9 cellular contexts compared by ENCODE assay signal in the genomic region with DNA sequence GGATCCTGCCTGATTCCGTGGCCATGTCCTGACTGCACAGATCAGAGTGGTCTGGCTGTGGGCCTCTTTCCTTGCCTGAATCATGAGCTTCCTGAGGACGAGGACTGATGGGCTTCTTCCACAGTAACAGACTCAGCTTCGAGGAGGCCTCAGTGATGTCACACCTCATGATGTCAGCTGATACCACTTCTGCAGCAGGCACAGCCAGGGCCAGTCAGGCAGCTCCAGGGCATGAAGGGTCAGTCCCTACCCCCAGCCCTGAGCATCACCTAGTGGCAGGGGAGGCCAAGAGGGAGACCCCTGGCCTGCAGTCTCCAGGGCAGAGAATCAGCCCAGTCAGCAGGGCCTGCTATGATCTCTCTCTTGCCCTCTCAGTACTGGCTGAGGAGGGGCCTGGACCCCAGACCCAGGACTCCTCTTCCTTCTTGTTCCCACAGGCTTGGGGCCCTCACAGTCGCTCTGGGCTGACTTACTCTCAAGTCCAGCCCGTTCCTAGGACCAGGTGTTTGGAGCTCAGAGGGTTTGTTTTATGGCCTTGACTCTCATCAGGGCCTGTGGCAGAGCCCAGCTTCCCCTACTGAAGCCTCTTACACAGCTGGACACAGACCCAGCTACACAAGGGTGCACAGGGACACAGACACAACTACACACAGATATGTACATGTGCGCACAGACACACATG. TPM values are rescaled to one million over a fixed set of nuclear protein-coding genes. Genes with fewer than 3 reads are reported as not detected.
DNase-seq lines count a peak whose midpoint lies in the region; ATAC-seq and TF ChIP-seq lines count a peak whose summit lies in the region.
"Not testable (repeated sequence)": the region's sequence is repeated elsewhere in the genome, so short reads cannot be mapped to it uniquely, and the experiment has no call there.
"Had no signal": no experiment of that assay in that cellular context is flagged by ENCODE, and none has a peak within 500 bp of the region (broad histone marks: within the 10 kb centered on the region; RNA-seq: fewer than 3 reads in every experiment).

No MANE protein-coding gene starts in this region.

- not testable (repeated sequence) for TF ChIP-seq POLR2A in spleen (IDR thresholded peaks at IDR 0.05)

- H3K4me1 ChIP-seq in BLaER1 treated with 17β-estradiol and CSF1 and Interleukin-3, amounts not matched to agents 10 nM and 100 nM: peaks cover 9 to 77% (median 64%) of the 10 kb centered on the region in 10 experiments; a peak in 19 of 20 replicates
- peaks cover 28% of the 10 kb centered on the region for H3K4me1 ChIP-seq in KMS-11 (ENCODE audit: low read depth, poor library complexity, severe bottlenecking)
- H3K4me1 ChIP-seq in endodermal cell (ENCODE audit: control insufficient read depth, insufficient read depth, low read length); spleen: not testable (repeated sequence)

- not testable (repeated sequence) for TF ChIP-seq CTCF in KMS-11 (conservative IDR thresholded peaks at IDR 0.05; ENCODE audit: low read depth, low read length); endodermal cell (conservative IDR thresholded peaks at IDR 0.05); spleen (IDR thresholded peaks at IDR 0.05 in 8 of 11, conservative IDR thresholded peaks at IDR 0.05 in 3 of 11)

- not testable (repeated sequence) for H3K4me1 Mint-ChIP-seq in activated naive CD8-positive, alpha-beta T cell treated with anti-CD3 and anti-CD28 coated beads, Interleukin-2, amount 10 ng/mL, durations not matched to agents 7 days and 5 days; endodermal cell

- H3K36me3 Mint-ChIP-seq in activated naive CD8-positive, alpha-beta T cell treated with anti-CD3 and anti-CD28 coated beads, Interleukin-2, amount 10 ng/mL, durations not matched to agents 7 days and 5 days; endodermal cell (ENCODE audit: low read depth): not testable (repeated sequence)

- not testable (repeated sequence) for H3K4me3 ChIP-seq in BLaER1 treated with 17β-estradiol and CSF1 and Interleukin-3, amounts not matched to agents 10 nM and 100 nM; KMS-11 (IDR thresholded peaks at IDR 0.05; ENCODE audit: insufficient read depth, low read depth, low read length); endodermal cell (ENCODE audit: low read length); spleen

- H3K27ac ChIP-seq in BLaER1 treated with 17β-estradiol and CSF1 and Interleukin-3, amounts not matched to agents 10 nM and 100 nM: peak overlapping the region in 7 of 11 experiments; percentile 43 to 69 (median 50); a peak in 13 of 22 replicates
- H3K27ac ChIP-seq in KMS-11: peak overlapping the region; percentile 67
- H3K27ac ChIP-seq in endodermal cell (ENCODE audit: low read depth, low read length); spleen: not testable (repeated sequence)

- H3K9me3 ChIP-seq in BLaER1 treated with 17β-estradiol and CSF1 and Interleukin-3, amounts not matched to agents 10 nM and 100 nM (replicated peaks in 1 of 11); endodermal cell (ENCODE audit: control insufficient read depth, low read length); spleen: not testable (repeated sequence)

- peak; percentile 10 for DNase-seq in activated naive CD8-positive, alpha-beta T cell treated with anti-CD3 and anti-CD28 coated beads, Interleukin-2, amount 10 ng/mL, durations not matched to agents 7 days and 5 days
- DNase-seq in endodermal cell (peak; percentile 49), Right ventricle myocardium superior (peak; percentile 4), mesenteric fat pad (ENCODE audit: low spot score) (peak; percentile 64), spleen (peak; percentile 41)

- 83 to 93% methylated on average over 1 to 5 of the region's 6 CpGs for WGBS in endodermal cell (ENCODE audit: insufficient coverage in 1 of 2, insufficient read length in 1 of 2), 2 experiments
- 65 to 88% (median 74%) methylated on average over 3 to 5 of the region's 6 CpGs for WGBS in spleen, 5 donors

- intact Hi-C loops in Right ventricle myocardium superior (cut with DNase I); spleen (cut with DNase I; ENCODE audit: low total_unique reads): not testable (repeated sequence)

- H3K27me3 Mint-ChIP-seq in activated naive CD8-positive, alpha-beta T cell treated with anti-CD3 and anti-CD28 coated beads, Interleukin-2, amount 10 ng/mL, durations not matched to agents 7 days and 5 days; endodermal cell (ENCODE audit: insufficient read depth): not testable (repeated sequence)

- POLR2A ChIA-PET in activated naive CD8-positive, alpha-beta T cell treated with anti-CD3 and anti-CD28 coated beads, Interleukin-2, amount 10 ng/mL, durations not matched to agents 7 days and 5 days (lab: Charles Lee): not testable (repeated sequence)

- H3K36me3 ChIP-seq in BLaER1 treated with 17β-estradiol and CSF1 and Interleukin-3, amounts not matched to agents 10 nM and 100 nM; KMS-11 (ENCODE audit: insufficient read depth); endodermal cell (ENCODE audit: control insufficient read depth, insufficient read depth, low read length); spleen: not testable (repeated sequence)

- not testable (repeated sequence) for H2AFZ ChIP-seq in KMS-11 (ENCODE audit: low read depth)

- ATAC-seq in activated naive CD8-positive, alpha-beta T cell treated with anti-CD3 and anti-CD28 coated beads, Interleukin-2, amount 10 ng/mL, durations not matched to agents 7 days and 5 days (ENCODE audit: low read depth); Right ventricle myocardium superior (ENCODE audit: poor library complexity): not testable (repeated sequence)

- H3K4me2 ChIP-seq in BLaER1 treated with 17β-estradiol and CSF1 and Interleukin-3, amounts not matched to agents 10 nM and 100 nM: peak overlapping the region in 10 of 11 experiments; percentile 9 to 81 (median 67); a peak in 17 of 22 replicates
- H3K4me2 ChIP-seq in KMS-11: not testable (repeated sequence)

- not testable (repeated sequence) for H3K79me2 ChIP-seq in KMS-11 (ENCODE audit: insufficient read depth, low read depth)

- H3K27me3 ChIP-seq in BLaER1 treated with 17β-estradiol and CSF1 and Interleukin-3, amounts not matched to agents 10 nM and 100 nM; KMS-11 (ENCODE audit: insufficient read depth, low read depth); endodermal cell (ENCODE audit: control insufficient read depth, insufficient read depth, low read length, poor library complexity, severe bottlenecking); spleen (replicated peaks in 1 of 7): not testable (repeated sequence)

- H3K9ac ChIP-seq in BLaER1 treated with 17β-estradiol and CSF1 and Interleukin-3, amounts not matched to agents 10 nM and 100 nM: peak overlapping the region in 6 of 11 experiments; percentile 12 to 50 (median 34); a peak in 7 of 22 replicates
- H3K9ac ChIP-seq in KMS-11; endodermal cell (ENCODE audit: extremely low read depth, low read length, poor library complexity, severe bottlenecking): not testable (repeated sequence)

- not testable (repeated sequence) for H3K27ac Mint-ChIP-seq in activated naive CD8-positive, alpha-beta T cell treated with anti-CD3 and anti-CD28 coated beads, Interleukin-2, amount 10 ng/mL, durations not matched to agents 7 days and 5 days; endodermal cell

- H3K4me3 Mint-ChIP-seq in activated naive CD8-positive, alpha-beta T cell treated with anti-CD3 and anti-CD28 coated beads, Interleukin-2, amount 10 ng/mL, durations not matched to agents 7 days and 5 days; endodermal cell: not testable (repeated sequence)

- H4K20me1 ChIP-seq in BLaER1 treated with 17β-estradiol and CSF1 and Interleukin-3, amounts not matched to agents 10 nM and 100 nM; KMS-11 (ENCODE audit: insufficient read depth): not testable (repeated sequence)

- not testable (repeated sequence) for H3K9me3 Mint-ChIP-seq in activated naive CD8-positive, alpha-beta T cell treated with anti-CD3 and anti-CD28 coated beads, Interleukin-2, amount 10 ng/mL, durations not matched to agents 7 days and 5 days; endodermal cell

RNA-seq across cellular contexts. Expression of a gene that starts 26.6 kb away (rescaled TPM):
- total RNA-seq in activated naive CD8-positive, alpha-beta T cell treated with anti-CD3 and anti-CD28 coated beads, Interleukin-2, amount 10 ng/mL, durations not matched to agents 7 days and 5 days: not detected
- total RNA-seq in endodermal cell (1 to 10 TPM; 2.3 to 2.6 TPM), Right ventricle myocardium superior (12.2 TPM), mesenteric fat pad (2.5 TPM), spleen (1 to 10 TPM; 1.0 to 4.8 (median 2.6) TPM)
- polyA plus RNA-seq in endodermal cell (2013, experiment 1 of 2): 1.9 TPM
- 1.7 TPM for polyA plus RNA-seq in endodermal cell (2013, experiment 2 of 2)
- under 1 TPM; 0.11 to 0.77 (median 0.12) TPM for polyA plus RNA-seq in spleen
- polyA plus RNA-seq: CD4-positive, CD25-positive, alpha-beta regulatory T cell; IgD-negative memory B cell had no signal

Comparison
In these comparisons a context has a peak if more than half of its experiments do, and no peak if none do; other contexts are left out.
1. DNase-seq: peak in every context shown above with its lines; median percentile 64 in mesenteric fat pad; 49 in endodermal cell; 41 in spleen; 10 in activated naive CD8-positive, alpha-beta T cell treated with anti-CD3 and anti-CD28 coated beads, Interleukin-2, amount 10 ng/mL, durations not matched to agents 7 days and 5 days; 4 in Right ventricle myocardium superior.